18 cellular contexts compared by ENCODE assay signal in the genomic region with DNA sequence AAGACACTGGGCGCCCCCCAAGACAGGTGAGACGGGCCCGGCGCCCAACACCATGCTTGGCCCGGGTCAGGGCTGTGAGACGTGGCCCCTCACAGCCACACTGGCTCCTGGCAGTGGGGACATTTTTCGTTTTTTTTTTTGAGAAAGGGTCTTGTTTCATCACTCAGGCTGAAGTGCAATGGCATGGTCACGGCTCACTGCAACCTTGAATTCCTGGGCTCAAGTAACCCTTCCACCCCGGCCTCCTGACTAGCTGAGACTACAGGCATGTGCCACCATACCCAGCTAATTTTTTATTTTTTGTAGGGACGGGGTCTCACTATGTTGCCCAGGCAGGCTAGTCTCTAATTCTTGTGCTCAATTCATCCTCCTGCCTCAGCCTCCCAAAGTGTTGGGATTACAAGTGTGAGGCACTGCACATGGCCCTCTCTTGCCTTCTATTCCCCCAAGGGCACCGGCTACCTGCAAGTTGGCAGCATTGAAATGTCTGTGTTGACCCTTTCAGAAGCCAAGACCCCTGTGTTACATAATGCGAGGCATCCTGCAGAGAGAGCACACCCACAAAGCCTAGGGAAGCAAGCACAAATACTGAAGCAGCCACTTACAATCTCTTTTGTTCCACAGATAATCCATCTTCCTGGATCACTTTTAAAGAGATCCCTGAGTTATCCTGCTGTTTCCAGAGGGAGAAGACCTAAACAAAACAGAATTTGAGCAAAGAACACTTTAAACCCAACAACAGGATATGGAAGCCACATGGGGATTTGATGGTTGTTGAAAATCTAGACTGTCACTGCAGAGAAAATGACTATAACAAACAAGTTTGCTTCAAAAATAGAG.
"Had no signal": no experiment of that assay in that cellular context is flagged by ENCODE, and none has a peak within 500 bp of the region (broad histone marks: within the 10 kb centered on the region; RNA-seq: fewer than 3 reads in every experiment).

No MANE protein-coding gene starts in this region.

- H3K9me3 ChIP-seq: adrenal gland, esophagus squamous epithelium, neutrophil, spleen, stomach, thoracic aorta had no signal

- H3K36me3 ChIP-seq: neutrophil had no signal

- H3K27ac ChIP-seq: coronary artery, esophagus squamous epithelium, neutrophil, spleen, stomach, thoracic aorta had no signal

- DNase-seq: activated B cell treated with CpG ODN at 0.5 μM for 24 hours; activated CD4-positive, alpha-beta T cell treated with anti-CD3 and anti-CD28 coated beads for 48 hours; activated CD8-positive, alpha-beta memory T cell treated with anti-CD3 and anti-CD28 coated beads, Interleukin-2, amount 50 U/mL, for 4 hours; activated CD8-positive, alpha-beta T cell treated with anti-CD3 and anti-CD28 coated beads, Interleukin-2, amount 10 ng/mL, durations not matched to agents 7 days and 5 days; activated effector memory CD4-positive, alpha-beta T cell treated with anti-CD3 and anti-CD28 coated beads, Interleukin-2, amount 50 U/mL, for 16 hours; activated T-cell treated with anti-CD3 and anti-CD28 coated beads, Interleukin-2, amount 50 U/mL, for 48 hours; adrenal gland; central memory CD4-positive, alpha-beta T cell; effector CD4-positive, alpha-beta T cell; esophagus squamous epithelium; naive B cell; posterior cingulate gyrus; spleen; stomach; SW 1271 had no signal

- H3K4me3 ChIP-seq: adrenal gland, coronary artery, esophagus squamous epithelium, spleen, stomach, thoracic aorta had no signal

- ATAC-seq: activated CD8-positive, alpha-beta T cell treated with anti-CD3 and anti-CD28 coated beads, Interleukin-2, amount 10 ng/mL, durations not matched to agents 7 days and 5 days had no signal

- H3K27me3 ChIP-seq: adrenal gland, esophagus squamous epithelium, neutrophil, spleen, stomach had no signal

- H3K4me1 ChIP-seq: adrenal gland, esophagus squamous epithelium, spleen, stomach had no signal
